ENCODE assay signal across 2 cellular contexts in genomic region chr22:10755350-10755749, GRCh38.
DNase-seq lines count a peak whose midpoint lies in the region; ATAC-seq and TF ChIP-seq lines count a peak whose summit lies in the region.
"Not testable (repeated sequence)": the region's sequence is repeated elsewhere in the genome, so short reads cannot be mapped to it uniquely, and the experiment has no call there.

No MANE protein-coding gene starts in this region.

- TF ChIP-seq CTCF in esophagus muscularis mucosa (IDR thresholded peaks at IDR 0.05); upper lobe of right lung (IDR thresholded peaks at IDR 0.05): not testable (repeated sequence)

- H3K4me1 ChIP-seq in esophagus muscularis mucosa, upper lobe of right lung: not testable (repeated sequence)

- H3K9me3 ChIP-seq in esophagus muscularis mucosa = peaks cover 0 to 13% (median 0%) of the 10 kb centered on the region in 4 donors
- H3K9me3 ChIP-seq in upper lobe of right lung = not testable (repeated sequence)

- H3K4me3 ChIP-seq in esophagus muscularis mucosa, upper lobe of right lung: not testable (repeated sequence)

- intact Hi-C loops in esophagus muscularis mucosa (cut with DNase I); upper lobe of right lung (cut with DNase I): not testable (repeated sequence)

- H3K27ac ChIP-seq in esophagus muscularis mucosa (replicated peaks in 1 of 4); upper lobe of right lung: not testable (repeated sequence)

- 45% methylated on average over 3 of the region's 3 CpGs for whole genome bisulfite sequencing in esophagus muscularis mucosa

- ATAC-seq in upper lobe of right lung = peak; percentile 5

- H3K36me3 ChIP-seq in esophagus muscularis mucosa, upper lobe of right lung: not testable (repeated sequence)

- TF ChIP-seq POLR2A in esophagus muscularis mucosa (IDR thresholded peaks at IDR 0.05; ENCODE audit: low read depth) = not testable (repeated sequence)

- peak; percentile 89 for DNase-seq in esophagus muscularis mucosa (ENCODE audit: extremely low spot score)
- DNase-seq in upper lobe of right lung = not testable (repeated sequence)

- H3K27me3 ChIP-seq in esophagus muscularis mucosa, upper lobe of right lung: not testable (repeated sequence)

- not testable (repeated sequence) for TF ChIP-seq EP300 in esophagus muscularis mucosa (IDR thresholded peaks at IDR 0.05)
